Comparison of ENCODE assay signal across 19 cellular contexts in genomic region chr1:244393604-244394176, GRCh38. TPM values are rescaled to one million over a fixed set of nuclear protein-coding genes. Genes with fewer than 3 reads are reported as not detected.
DNase-seq lines count a peak whose midpoint lies in the region; ATAC-seq, FAIRE-seq and TF ChIP-seq lines count a peak whose summit lies in the region.
"Had no signal": no experiment of that assay in that cellular context is flagged by ENCODE, and none has a peak within 500 bp of the region (broad histone marks: within the 10 kb centered on the region; RNA-seq: fewer than 3 reads in every experiment).

No MANE protein-coding gene starts in this region.

- DNase-seq in EH (ENCODE audit: low read depth) (peak; percentile 27), HEK293T (ENCODE audit: extremely low spot score) (no peak), K562 (ENCODE audit: extremely low read depth in 1 of 4, low spot score in 3 of 4) (peak; percentile 52 to 90 (median 78)), left kidney (ENCODE audit: low read depth, low spot score) (peak; percentile 34), T1000 (lab: John Stamatoyannopoulos, UW) (no peak), substantia nigra (lab: John Stamatoyannopoulos, UW) (no peak)
- DNase-seq: Calu3; CD8-positive, alpha-beta T cell; DMS79 treated with DMSO at 0.1 percent for 48 hours; EL; GM23248 had no signal

- no TSS peak for BruUV-seq in K562 (replicated peaks; lab: Mats Ljungman, UMichigan)

- CTCF ChIA-PET in HEK293T (lab: Yijun Ruan, JAX) (interaction anchor here (0.6 to 0.7 kb wide), 2 partner anchors 46 to 183 kb away, joined by 3 to 5 read pairs; no protein-coding TSS in a partner anchor), K562 (lab: Yijun Ruan, JAX; ENCODE audit: low intra/inter-chr PET ratio) (no interaction called here)

- TF ChIP-seq POLR2A in K562 (conservative IDR thresholded peaks at IDR 0.05): 0 out of 2 replicates have a peak, but pooled peaks have one; percentile 46

- H3K9me3 ChIP-seq in K562 (replicated peaks; ENCODE audit: control insufficient read depth, insufficient read depth, low read depth, low read length): no peaks in the 10 kb centered on the region
- H3K9me3 ChIP-seq: BLaER1 treated with 17β-estradiol and CSF1 and Interleukin-3, amounts not matched to agents 10 nM and 100 nM had no signal

- peak; percentile 90 for FAIRE-seq in K562 (lab: Jason Lieb, UNC)
- FAIRE-seq: GM12891, GM19239, H54 had no signal

- no peaks in the 10 kb centered on the region for H3K79me2 ChIP-seq in K562 (ENCODE audit: control insufficient read depth, insufficient read depth, low read length)

- no peaks in the 10 kb centered on the region for H3K27me3 ChIP-seq in K562 (ENCODE audit: control insufficient read depth in 2 of 2, insufficient read depth in 2 of 2, low read length in 2 of 2)
- H3K27me3 ChIP-seq: BLaER1 treated with 17β-estradiol and CSF1 and Interleukin-3, amounts not matched to agents 10 nM and 100 nM had no signal

- H3K36me3 ChIP-seq in K562 (ENCODE audit: control insufficient read depth, insufficient read depth, low read length): no peaks in the 10 kb centered on the region; the same call in 2 of the 3 replicates

- peak overlapping the region; percentile 67 for H3K4me2 ChIP-seq in K562 (ENCODE audit: insufficient read depth, low read length)
- H3K4me2 ChIP-seq: BLaER1 treated with 17β-estradiol and CSF1 and Interleukin-3, amounts not matched to agents 10 nM and 100 nM had no signal

- peak overlapping the region; percentile 5 to 28; a peak in 3 of 4 replicates for H3K9ac ChIP-seq in K562 (ENCODE audit: insufficient read depth in 1 of 2, low read depth in 2 of 2, low read length in 2 of 2)
- H3K9ac ChIP-seq: BLaER1 treated with 17β-estradiol and CSF1 and Interleukin-3, amounts not matched to agents 10 nM and 100 nM; GM23248 had no signal

- TF ChIP-seq EP300 in K562 (IDR thresholded peaks at IDR 0.05; ENCODE audit: low read length): peak; percentile 47

- no peaks in the 10 kb centered on the region for H4K20me1 ChIP-seq in K562 (replicated peaks; ENCODE audit: control insufficient read depth, insufficient read depth, low read length)
- H4K20me1 ChIP-seq: BLaER1 treated with 17β-estradiol and CSF1 and Interleukin-3, amounts not matched to agents 10 nM and 100 nM had no signal

- peaks cover 12 to 17% of the 10 kb centered on the region in 2 experiments; a peak in 4 of 5 replicates for H3K4me1 ChIP-seq in K562 (replicated peaks in 1 of 2; ENCODE audit: control insufficient read depth in 2 of 2, insufficient read depth in 2 of 2, low read length in 2 of 2)

- in situ Hi-C loops in K562 (cut with MboI): no loop called here

- WGBS in K562 (ENCODE audit: insufficient coverage, low coverage, missing lambda C conversion rate): 12% methylated on average over 15 of the region's 15 CpGs

- peak; percentile 64 to 72 (median 69) for TF ChIP-seq CTCF in K562 (IDR thresholded peaks at IDR 0.05 in 2 of 3, conservative IDR thresholded peaks at IDR 0.05 in 1 of 3; ENCODE audit: insufficient read depth in 2 of 3, low read depth in 1 of 3, low read length in 3 of 3)

- peak; percentile 65 to 69 for TF ChIP-seq RAD21 in K562 (CRISPR knock-in tag; conservative IDR thresholded peaks at IDR 0.05 in 1 of 2, IDR thresholded peaks at IDR 0.05 in 1 of 2)

- intact Hi-C loops in K562 (cut with micrococcal nuclease): loop anchor here (1.0 to 10.0 kb wide), 4 partner anchors 59 to 151 kb away; no protein-coding TSS in a partner anchor

- H2AFZ ChIP-seq in K562 (ENCODE audit: low read depth, low read length): peak overlapping the region; percentile 87
- H2AFZ ChIP-seq: GM23248 had no signal

- peak overlapping the region; percentile 68 for H3K27ac ChIP-seq in K562 (ENCODE audit: extremely low read depth, low read depth, low read length)
- no peak overlapping the region for H3K27ac ChIP-seq in substantia nigra (ENCODE audit: low read depth, low read length, poor library complexity, severe bottlenecking)
- H3K27ac ChIP-seq: BLaER1 treated with 17β-estradiol and CSF1 and Interleukin-3, amounts not matched to agents 10 nM and 100 nM; GM23248; HL-60 had no signal

- POLR2A ChIA-PET in HEK293T (lab: Yijun Ruan, JAX): no interaction called here
- POLR2A ChIA-PET in K562 (lab: Yijun Ruan, JAX): interaction anchor here (0.6 to 1.5 kb wide), 9 partner anchors 9 to 115 kb away, joined by 3 to 5 read pairs (median 3); no protein-coding TSS in a partner anchor

- ATAC-seq in K562 (peak; percentile 95), HG03378 (IDR thresholded peaks at IDR 0.05; ENCODE audit: unreplicated experiment) (no peak), GM21576 (IDR thresholded peaks at IDR 0.05; ENCODE audit: unreplicated experiment) (no peak)
- ATAC-seq: CD8-positive, alpha-beta T cell; HCT116 had no signal

- H3K4me3 ChIP-seq in K562: no peak overlapping the region
- H3K4me3 ChIP-seq: BLaER1 treated with 17β-estradiol and CSF1 and Interleukin-3, amounts not matched to agents 10 nM and 100 nM; GM23248 had no signal

- no peaks in the 10 kb centered on the region for H3K9me1 ChIP-seq in K562 (ENCODE audit: control insufficient read depth, insufficient read depth, low read length)

TF ChIP-seq in HEK293T, 16 proteins besides CTCF, POLR2A, EP300 and RAD21:
- TF ChIP-seq, protein P1, sequence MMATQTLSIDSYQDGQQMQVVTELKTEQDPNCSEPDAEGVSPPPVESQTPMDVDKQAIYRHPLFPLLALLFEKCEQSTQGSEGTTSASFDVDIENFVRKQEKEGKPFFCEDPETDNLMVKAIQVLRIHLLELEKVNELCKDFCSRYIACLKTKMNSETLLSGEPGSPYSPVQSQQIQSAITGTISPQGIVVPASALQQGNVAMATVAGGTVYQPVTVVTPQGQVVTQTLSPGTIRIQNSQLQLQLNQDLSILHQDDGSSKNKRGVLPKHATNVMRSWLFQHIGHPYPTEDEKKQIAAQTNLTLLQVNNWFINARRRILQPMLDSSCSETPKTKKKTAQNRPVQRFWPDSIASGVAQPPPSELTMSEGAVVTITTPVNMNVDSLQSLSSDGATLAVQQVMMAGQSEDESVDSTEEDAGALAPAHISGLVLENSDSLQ (IDR thresholded peaks at IDR 0.05): peak; percentile 20; the same call in 1 of the 2 replicates
- TF ChIP-seq L3MBTL2 (conservative IDR thresholded peaks at IDR 0.05) (0 out of 2 replicates have a peak, but pooled peaks have one; percentile 25), FOXA1 (IDR thresholded peaks at IDR 0.05) (no peak), CTBP1 (IDR thresholded peaks at IDR 0.05; ENCODE audit: borderline replicate concordance) (no peak)

TF ChIP-seq in K562, 482 proteins besides CTCF, POLR2A, EP300 and RAD21 (continues in another document):
- TF ChIP-seq TAF1 (IDR thresholded peaks at IDR 0.05; ENCODE audit: control insufficient read depth, extremely low read depth, insufficient read depth, low read length, severe bottlenecking) (no peak), PML (IDR thresholded peaks at IDR 0.05; ENCODE audit: low read length) (peak; percentile 63; the same call in 1 of the 2 replicates), ZNF165 (CRISPR knock-in tag; IDR thresholded peaks at IDR 0.05; ENCODE audit: borderline replicate concordance) (no peak)
- TF ChIP-seq, protein P2, sequence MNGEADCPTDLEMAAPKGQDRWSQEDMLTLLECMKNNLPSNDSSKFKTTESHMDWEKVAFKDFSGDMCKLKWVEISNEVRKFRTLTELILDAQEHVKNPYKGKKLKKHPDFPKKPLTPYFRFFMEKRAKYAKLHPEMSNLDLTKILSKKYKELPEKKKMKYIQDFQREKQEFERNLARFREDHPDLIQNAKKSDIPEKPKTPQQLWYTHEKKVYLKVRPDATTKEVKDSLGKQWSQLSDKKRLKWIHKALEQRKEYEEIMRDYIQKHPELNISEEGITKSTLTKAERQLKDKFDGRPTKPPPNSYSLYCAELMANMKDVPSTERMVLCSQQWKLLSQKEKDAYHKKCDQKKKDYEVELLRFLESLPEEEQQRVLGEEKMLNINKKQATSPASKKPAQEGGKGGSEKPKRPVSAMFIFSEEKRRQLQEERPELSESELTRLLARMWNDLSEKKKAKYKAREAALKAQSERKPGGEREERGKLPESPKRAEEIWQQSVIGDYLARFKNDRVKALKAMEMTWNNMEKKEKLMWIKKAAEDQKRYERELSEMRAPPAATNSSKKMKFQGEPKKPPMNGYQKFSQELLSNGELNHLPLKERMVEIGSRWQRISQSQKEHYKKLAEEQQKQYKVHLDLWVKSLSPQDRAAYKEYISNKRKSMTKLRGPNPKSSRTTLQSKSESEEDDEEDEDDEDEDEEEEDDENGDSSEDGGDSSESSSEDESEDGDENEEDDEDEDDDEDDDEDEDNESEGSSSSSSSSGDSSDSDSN (IDR thresholded peaks at IDR 0.05; ENCODE audit: borderline replicate concordance in 1 of 2, low read depth in 2 of 2, low read length in 2 of 2): peak in 1 of 2 experiments; percentile 58; a peak in 1 of 4 replicates
- TF ChIP-seq, protein P3, sequence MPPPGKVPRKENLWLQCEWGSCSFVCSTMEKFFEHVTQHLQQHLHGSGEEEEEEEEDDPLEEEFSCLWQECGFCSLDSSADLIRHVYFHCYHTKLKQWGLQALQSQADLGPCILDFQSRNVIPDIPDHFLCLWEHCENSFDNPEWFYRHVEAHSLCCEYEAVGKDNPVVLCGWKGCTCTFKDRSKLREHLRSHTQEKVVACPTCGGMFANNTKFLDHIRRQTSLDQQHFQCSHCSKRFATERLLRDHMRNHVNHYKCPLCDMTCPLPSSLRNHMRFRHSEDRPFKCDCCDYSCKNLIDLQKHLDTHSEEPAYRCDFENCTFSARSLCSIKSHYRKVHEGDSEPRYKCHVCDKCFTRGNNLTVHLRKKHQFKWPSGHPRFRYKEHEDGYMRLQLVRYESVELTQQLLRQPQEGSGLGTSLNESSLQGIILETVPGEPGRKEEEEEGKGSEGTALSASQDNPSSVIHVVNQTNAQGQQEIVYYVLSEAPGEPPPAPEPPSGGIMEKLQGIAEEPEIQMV (tag; conservative IDR thresholded peaks at IDR 0.05; ENCODE audit: low read depth): no peak

RNA-seq across cellular contexts. Expression of gene ADSS2, which starts 58.0 kb away (rescaled TPM):
- total RNA-seq in K562 (2011; cell fraction: chromatin; rRNA removed; ENCODE audit: low replicate concordance): 34.0 and 121 TPM in 2 replicates
- 13.8 and 21.3 TPM in 2 replicates for total RNA-seq in K562 (2011; cell fraction: nucleolus; rRNA removed)
- 35.2 and 46.0 TPM in 2 replicates for total RNA-seq in K562 (2011; cell fraction: nucleoplasm; rRNA removed)
- total RNA-seq in K562 (2014; rRNA removed): 46.2 and 47.3 TPM in 2 replicates
- total RNA-seq in K562 (2014; rRNA removed; fragmentation: Illumina TruSeq; extraction: Trizol): 63.8 and 67.1 TPM in 2 replicates
- total RNA-seq in K562 (2015; rRNA removed; fragmentation: Illumina TruSeq; extraction: Trizol): 60.7 and 63.1 TPM in 2 replicates
- total RNA-seq in K562 (2021): 50.1 and 52.0 TPM in 2 replicates
- 51.3 and 62.9 TPM in 2 replicates for polyA plus RNA-seq in K562 (2011; rRNA removed)
- polyA plus RNA-seq in K562 (2011; cell fraction: cytosol; rRNA removed): 11.7 and 23.8 TPM in 2 replicates
- 22.8 and 41.5 TPM in 2 replicates for polyA plus RNA-seq in K562 (2011; cell fraction: nucleus; rRNA removed)
- 46.0 and 52.0 TPM in 2 replicates for polyA plus RNA-seq in K562 (2012)
- 50.1 and 59.4 TPM in 2 replicates for polyA plus RNA-seq in K562 (2014; fragmentation: Illumina TruSeq; extraction: Trizol)
- 10 to 100 TPM in 1 of 2 experiments, 1 to 10 TPM in 1; 8.8 to 13.7 TPM for polyA plus RNA-seq in K562 (2014; fragmentation: Nextera tagmentation; extraction: Ambion mirVana)
- 61.4 and 61.9 TPM in 2 replicates for polyA plus RNA-seq in K562 (2014; rRNA removed)
- polyA minus RNA-seq in K562 (2011; rRNA and poly(A)+ RNA removed): 65.9 and 81.4 TPM in 2 replicates
- 25.4 and 26.0 TPM in 2 replicates for polyA minus RNA-seq in K562 (2011; cell fraction: cytosol; rRNA and poly(A)+ RNA removed)
- 40.8 and 69.0 TPM in 2 replicates for polyA minus RNA-seq in K562 (2011; cell fraction: nucleus; rRNA and poly(A)+ RNA removed)

Comparison
In these comparisons a context has a peak if more than half of its experiments do, and no peak if none do; other contexts are left out.
1. DNase-seq: peak in EH (single experiment), K562 (4 of 4) and left kidney (single experiment); none in HEK293T (single experiment), T1000 (single experiment) and substantia nigra (0 of 49).